Comparison of ENCODE assay signal across 8 cellular contexts in the genomic region with DNA sequence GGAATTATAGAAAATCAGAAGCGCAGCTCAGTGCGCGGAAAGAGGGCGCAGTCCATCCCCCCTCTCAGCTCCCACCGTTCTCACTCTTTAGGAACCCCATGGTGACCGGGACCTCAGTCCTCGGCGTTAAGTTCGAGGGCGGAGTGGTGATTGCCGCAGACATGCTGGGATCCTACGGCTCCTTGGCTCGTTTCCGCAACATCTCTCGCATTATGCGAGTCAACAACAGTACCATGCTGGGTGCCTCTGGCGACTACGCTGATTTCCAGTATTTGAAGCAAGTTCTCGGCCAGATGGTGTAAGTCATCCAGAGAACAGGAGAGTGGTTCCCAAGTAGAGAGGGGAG. TPM values are rescaled to one million over a fixed set of nuclear protein-coding genes. Genes with fewer than 3 reads are reported as not detected.
DNase-seq lines count a peak whose midpoint lies in the region; ATAC-seq and TF ChIP-seq lines count a peak whose summit lies in the region.

No MANE protein-coding gene starts in this region.

- H3K4me3 ChIP-seq in Peyer's patch (peak overlapping the region; percentile 72 to 79 (median 76)), choroid plexus epithelial cell (ENCODE audit: low read depth, low read length) (peak overlapping the region; percentile 95), right lobe of liver (peak overlapping the region; percentile 72 to 97 (median 74))

- ATAC-seq in right lobe of liver: peak; percentile 15 to 35 (median 22)

- DNase-seq in activated gamma-delta T cell treated with Interleukin-2 at 50 U/mL for 16 hours: peak; percentile 9
- no peak for DNase-seq in activated gamma-delta T cell (lab: John Stamatoyannopoulos, UW)
- DNase-seq in Peyer's patch: no peak
- peak; percentile 57 for DNase-seq in choroid plexus epithelial cell (ENCODE audit: low read depth)
- no peak for DNase-seq in right lobe of liver
- peak; percentile 3 for DNase-seq in stromal cell of bone marrow (ENCODE audit: low read depth)
- no peak for DNase-seq in GM19240 (ENCODE audit: insufficient read length, low spot score)
- no peak for DNase-seq in activated CD4-positive, CD25-positive, alpha-beta regulatory T cell treated with anti-CD3 and anti-CD28 coated beads, Interleukin-2, amount 50 U/mL, for 72 hours

- no peak for TF ChIP-seq POLR2A in Peyer's patch (IDR thresholded peaks at IDR 0.05)
- TF ChIP-seq POLR2A in right lobe of liver (IDR thresholded peaks at IDR 0.05): no peak

- peaks cover 0 to 26% (median 0%) of the 10 kb centered on the region in 3 donors for H3K36me3 ChIP-seq in Peyer's patch
- H3K36me3 ChIP-seq in right lobe of liver: peaks cover 0 to 25% (median 15%) of the 10 kb centered on the region in 4 donors

- H3K9me3 ChIP-seq in Peyer's patch (no peaks in the 10 kb centered on the region), right lobe of liver (no peaks in the 10 kb centered on the region)

- H3K27me3 ChIP-seq in Peyer's patch: no peaks in the 10 kb centered on the region
- H3K27me3 ChIP-seq in right lobe of liver: no peaks in the 10 kb centered on the region

- no peak for TF ChIP-seq CTCF in Peyer's patch (IDR thresholded peaks at IDR 0.05)
- TF ChIP-seq CTCF in choroid plexus epithelial cell (conservative IDR thresholded peaks at IDR 0.05; ENCODE audit: low read depth, low read length): no peak
- no peak for TF ChIP-seq CTCF in right lobe of liver (IDR thresholded peaks at IDR 0.05)

- 0% methylated on average over 19 of the region's 19 CpGs for WGBS in right lobe of liver (ENCODE audit: insufficient coverage, low coverage, low lambda C conversion rate, missing lambda C conversion rate)

- H3K4me1 ChIP-seq in Peyer's patch (peaks cover 0 to 16% (median 4%) of the 10 kb centered on the region in 4 donors), right lobe of liver (peaks cover 0 to 28% (median 3%) of the 10 kb centered on the region in 4 donors)

- intact Hi-C loops in right lobe of liver (cut with DNase I): no loop called here

- H3K27ac ChIP-seq in Peyer's patch (peak overlapping the region; percentile 76 to 90 (median 88)), right lobe of liver (peak overlapping the region; percentile 80 to 81 (median 81))

RNA-seq across cellular contexts. Expression of gene PSMB4, which starts 0.5 kb away (rescaled TPM):
- total RNA-seq in Peyer's patch: 100 to 1,000 TPM; 119 to 223 (median 167) TPM
- 100 to 1,000 TPM; 125 to 174 (median 151) TPM for total RNA-seq in right lobe of liver

RNA-seq across cellular contexts. Expression of gene SELENBP1, which starts 27.4 kb away (rescaled TPM):
- total RNA-seq in Peyer's patch: 100 to 1,000 TPM; 194 to 623 (median 467) TPM
- total RNA-seq in right lobe of liver: 100 to 1,000 TPM in 4 of 6 experiments, 10 to 100 TPM in 2; 83.4 to 423 (median 208) TPM

RNA-seq across cellular contexts. Expression of gene RFX5, which starts 52.8 kb away (rescaled TPM):
- total RNA-seq in Peyer's patch (100 to 1,000 TPM in 1 of 4 donors, 10 to 100 TPM in 3; 35.6 to 187 (median 42.0) TPM), right lobe of liver (10 to 100 TPM in 5 of 6 experiments, 1 to 10 TPM in 1; 9.8 to 23.0 (median 16.8) TPM)

RNA-seq across cellular contexts. Expression of gene POGZ, which starts 59.4 kb away (rescaled TPM):
- 10 to 100 TPM; 49.5 to 91.3 (median 52.6) TPM for total RNA-seq in Peyer's patch
- 10 to 100 TPM; 13.5 to 44.9 (median 29.9) TPM for total RNA-seq in right lobe of liver

Comparison
In these comparisons a context has a peak if more than half of its experiments do, and no peak if none do; other contexts are left out.
1. DNase-seq: peak in activated gamma-delta T cell treated with Interleukin-2 at 50 U/mL for 16 hours (single experiment), choroid plexus epithelial cell (single experiment) and stromal cell of bone marrow (single experiment); none in activated gamma-delta T cell (single experiment), Peyer's patch (0 of 3), right lobe of liver (0 of 3), GM19240 (single experiment) and activated CD4-positive, CD25-positive, alpha-beta regulatory T cell treated with anti-CD3 and anti-CD28 coated beads, Interleukin-2, amount 50 U/mL, for 72 hours (single experiment).
2. Peak in every context shown above with its lines, with median percentiles within 50 percentile points of each other: H3K4me3 ChIP-seq.